Comparison of ENCODE assay signal across 1 cellular context in genomic region chr10:5628366-5628765, GRCh38.
TF ChIP-seq lines count a peak whose summit lies in the region.

No MANE protein-coding gene starts in this region.

TF ChIP-seq in endothelial cell of umbilical vein, 7 proteins besides CTCF, POLR2A, EP300 and RAD21 (continued from another document):
- no peak for TF ChIP-seq FOS (IDR thresholded peaks at IDR 0.05; ENCODE audit: borderline replicate concordance, insufficient read depth, low read length)
- no peak for TF ChIP-seq GATA2 (IDR thresholded peaks at IDR 0.05; ENCODE audit: insufficient read depth, insufficient read length, low read depth, low read length)
